ENCODE assay signal across 8 cellular contexts in genomic region chr12:54749191-54749818, GRCh38.
DNase-seq lines count a peak whose midpoint lies in the region; ATAC-seq, FAIRE-seq and TF ChIP-seq lines count a peak whose summit lies in the region.

No MANE protein-coding gene starts in this region.

- POLR2A ChIA-PET in CD4-positive, alpha-beta memory T cell (lab: Charles Lee; ENCODE audit: partially characterized antibody) = interaction anchor here (0.6 to 3.7 kb wide), 8 partner anchors 186 to 1737 kb away, joined by 3 to 17 read pairs (median 7); partner anchors contain the start of gene TESPA1

- ATAC-seq in GM18508 (IDR thresholded peaks at IDR 0.05; ENCODE audit: insufficient read depth, unreplicated experiment) (peak; percentile 58), HG03565 (IDR thresholded peaks at IDR 0.05; ENCODE audit: unreplicated experiment) (peak; percentile 71)
- ATAC-seq in stimulated activated naive CD8-positive, alpha-beta T cell treated with anti-CD3 and anti-CD28 coated beads, Interleukin-15, amount 100 ng/mL, for 72 hours = peak; percentile 74

- H3K9me3 Mint-ChIP-seq in CD4-positive, alpha-beta memory T cell = peaks cover 0 to 5% (median 0%) of the 10 kb centered on the region in 8 donors
- no peaks in the 10 kb centered on the region for H3K9me3 Mint-ChIP-seq in stimulated activated naive CD8-positive, alpha-beta T cell treated with anti-CD3 and anti-CD28 coated beads, Interleukin-15, amount 100 ng/mL, for 72 hours

- H3K27ac Mint-ChIP-seq in CD4-positive, alpha-beta memory T cell = peak overlapping the region in 2 of 7 donors; percentile 48 to 63
- no peak overlapping the region for H3K27ac Mint-ChIP-seq in stimulated activated naive CD8-positive, alpha-beta T cell treated with anti-CD3 and anti-CD28 coated beads, Interleukin-15, amount 100 ng/mL, for 72 hours

- H3K27me3 Mint-ChIP-seq in CD4-positive, alpha-beta memory T cell = no peaks in the 10 kb centered on the region
- H3K27me3 Mint-ChIP-seq in stimulated activated naive CD8-positive, alpha-beta T cell treated with anti-CD3 and anti-CD28 coated beads, Interleukin-15, amount 100 ng/mL, for 72 hours = no peaks in the 10 kb centered on the region

- no peak for TF ChIP-seq CTCF in lower leg skin (IDR thresholded peaks at IDR 0.05)

- H3K27me3 ChIP-seq in CD4-positive, alpha-beta memory T cell (ENCODE audit: insufficient read depth, low read length) = no peaks in the 10 kb centered on the region

- peak overlapping the region in 7 of 8 donors; percentile 50 to 73 (median 68) for H3K4me3 Mint-ChIP-seq in CD4-positive, alpha-beta memory T cell
- H3K4me3 Mint-ChIP-seq in stimulated activated naive CD8-positive, alpha-beta T cell treated with anti-CD3 and anti-CD28 coated beads, Interleukin-15, amount 100 ng/mL, for 72 hours = peak overlapping the region; percentile 36 to 64

- intact Hi-C loops in CD4-positive, alpha-beta memory T cell (cut with micrococcal nuclease) = loop anchor here (1.0 to 2.0 kb wide), 7 partner anchors 27 to 394 kb away; partner anchors contain the start of gene MUCL1
- intact Hi-C loops in lower leg skin (cut with DNase I; ENCODE audit: low total_unique reads) = no loop called here

- peaks cover 13 to 40% (median 21%) of the 10 kb centered on the region in 4 donors for H3K4me1 Mint-ChIP-seq in CD4-positive, alpha-beta memory T cell
- H3K4me1 Mint-ChIP-seq in stimulated activated naive CD8-positive, alpha-beta T cell treated with anti-CD3 and anti-CD28 coated beads, Interleukin-15, amount 100 ng/mL, for 72 hours = peaks cover 15% of the 10 kb centered on the region

- peak; percentile 41 to 65 (median 59) for DNase-seq in CD4-positive, alpha-beta memory T cell
- DNase-seq in RCC 7860 (ENCODE audit: low spot score) (peak; percentile 21), astrocyte of the hippocampus (ENCODE audit: low read depth, low spot score) (peak; percentile 55), iris pigment epithelial cell (ENCODE audit: low read depth) (peak; percentile 48), lower leg skin (ENCODE audit: low spot score in 2 of 2) (no peak)
- DNase-seq in stimulated activated naive CD8-positive, alpha-beta T cell treated with anti-CD3 and anti-CD28 coated beads, Interleukin-15, amount 100 ng/mL, for 72 hours = peak; percentile 23 to 30

- H3K4me1 ChIP-seq in CD4-positive, alpha-beta memory T cell (ENCODE audit: insufficient read depth, low read length) = peaks cover 18% of the 10 kb centered on the region

- H3K36me3 ChIP-seq in CD4-positive, alpha-beta memory T cell (ENCODE audit: insufficient read depth, low read length) = no peaks in the 10 kb centered on the region

- no peak for TF ChIP-seq POLR2A in lower leg skin (IDR thresholded peaks at IDR 0.05)

- peak; percentile 30 for FAIRE-seq in RCC 7860 (lab: Jason Lieb, UNC)

- no peak overlapping the region for H3K27ac ChIP-seq in CD4-positive, alpha-beta memory T cell (ENCODE audit: low read depth, low read length)

- no peak overlapping the region for H3K4me3 ChIP-seq in CD4-positive, alpha-beta memory T cell (ENCODE audit: low read length in 2 of 2)
- no peak overlapping the region for H3K4me3 ChIP-seq in lower leg skin (ENCODE audit: low read depth, poor library complexity, severe bottlenecking)

- peaks cover 0 to 4% of the 10 kb centered on the region in 2 donors for H3K36me3 Mint-ChIP-seq in CD4-positive, alpha-beta memory T cell

- 24 to 27% methylated on average over 5 of the region's 5 CpGs for WGBS in lower leg skin, 2 donors

- H3K9me3 ChIP-seq in CD4-positive, alpha-beta memory T cell (ENCODE audit: control insufficient read depth in 1 of 2, low read length in 2 of 2) = no peaks in the 10 kb centered on the region

- CTCF ChIA-PET in CD4-positive, alpha-beta memory T cell (lab: Charles Lee; ENCODE audit: partially characterized antibody) = interaction anchor here (0.7 to 4.8 kb wide), 39 partner anchors 8 to 395 kb away, joined by 3 to 129 read pairs (median 7); partner anchors contain the start of genes MUCL1 and TESPA1

Comparison
In these comparisons a context has a peak if more than half of its experiments do, and no peak if none do; other contexts are left out.
1. DNase-seq: peak in CD4-positive, alpha-beta memory T cell (5 of 5), RCC 7860 (single experiment), astrocyte of the hippocampus (single experiment), iris pigment epithelial cell (single experiment) and stimulated activated naive CD8-positive, alpha-beta T cell treated with anti-CD3 and anti-CD28 coated beads, Interleukin-15, amount 100 ng/mL, for 72 hours (2 of 2); none in lower leg skin (0 of 2).
2. Peak in every context shown above with its lines, with median percentiles within 50 percentile points of each other: ATAC-seq.